In genomic region chr2:120350801-120351324, GRCh38 we compare ENCODE assay signal across 17 cellular contexts. TPM values are rescaled to one million over a fixed set of nuclear protein-coding genes. Genes with fewer than 3 reads are reported as not detected.
A peak's percentile ranks its signal among the peaks of the same experiment; 100 is the strongest.
DNase-seq lines count a peak whose midpoint lies in the region; ATAC-seq, FAIRE-seq and TF ChIP-seq lines count a peak whose summit lies in the region.
"Had no signal": no experiment of that assay in that cellular context is flagged by ENCODE, and none has a peak within 500 bp of the region (broad histone marks: within the 10 kb centered on the region; RNA-seq: fewer than 3 reads in every experiment).

No MANE protein-coding gene starts in this region.

- H3K9me2 ChIP-seq in PC-3 (replicated peaks; ENCODE audit: low read length): no peaks in the 10 kb centered on the region

- peaks cover 8% of the 10 kb centered on the region for H3F3A ChIP-seq in PC-3 (ENCODE audit: low read length, unreplicated experiment)

- no peak overlapping the region for H3K27ac ChIP-seq in PC-3 (ENCODE audit: low read length)
- no peak overlapping the region for H3K27ac ChIP-seq in kidney (ENCODE audit: low read depth in 2 of 2, low read length in 2 of 2)
- no peak overlapping the region for H3K27ac ChIP-seq in lung (ENCODE audit: low read depth in 1 of 2, low read length in 1 of 2)
- no peak overlapping the region for H3K27ac ChIP-seq in testis
- no peak overlapping the region for H3K27ac ChIP-seq in prostate gland
- H3K27ac ChIP-seq: BLaER1 had no signal

- H3K36me3 ChIP-seq in PC-3 (ENCODE audit: low read depth, low read length): peaks cover 55% of the 10 kb centered on the region
- no peaks in the 10 kb centered on the region for H3K36me3 ChIP-seq in kidney (ENCODE audit: control insufficient read depth in 1 of 2, insufficient read depth in 2 of 2, low read length in 2 of 2)
- no peaks in the 10 kb centered on the region for H3K36me3 ChIP-seq in lung (ENCODE audit: control insufficient read depth in 2 of 2, insufficient read depth in 2 of 2, low read length in 2 of 2)
- no peaks in the 10 kb centered on the region for H3K36me3 ChIP-seq in testis (ENCODE audit: low read depth, missing control alignments)
- peaks cover 0 to 9% of the 10 kb centered on the region in 2 donors for H3K36me3 ChIP-seq in prostate gland
- H3K36me3 ChIP-seq: BLaER1 had no signal

- intact Hi-C loops in PC-3 (cut with micrococcal nuclease) (no loop called here), kidney (cut with DNase I) (no loop called here), testis (cut with DNase I; ENCODE audit: low total_unique reads) (no loop called here), prostate gland (cut with DNase I) (no loop called here)

- no peak for DNase-seq in PC-3
- peak; percentile 61 for DNase-seq in kidney
- peak; percentile 61 for DNase-seq in lung (ENCODE audit: low spot score)
- DNase-seq in testis: peak; percentile 29
- no peak for DNase-seq in activated T-cell treated with anti-CD3 and anti-CD28 coated beads, Interleukin-2, amount 50 U/mL, for 48 hours
- no peak for DNase-seq in RKO (ENCODE audit: low spot score)
- no peak for DNase-seq in prostate gland (ENCODE audit: low spot score)
- DNase-seq: 8988T, Calu3, DMS79 treated with DMSO at 0.1 percent for 48 hours, GF-D8, GOT3 had no signal

- H3K9me3 ChIP-seq in PC-3 (ENCODE audit: low read length) (no peaks in the 10 kb centered on the region), kidney (ENCODE audit: control insufficient read depth in 1 of 2, low read length in 2 of 2) (no peaks in the 10 kb centered on the region), lung (ENCODE audit: control insufficient read depth in 2 of 2, insufficient read depth in 1 of 2, low read length in 1 of 2) (no peaks in the 10 kb centered on the region), testis (no peaks in the 10 kb centered on the region), prostate gland (no peaks in the 10 kb centered on the region)
- H3K9me3 ChIP-seq: BLaER1 had no signal

- BruUV-seq in PC-3 (replicated peaks; lab: Mats Ljungman, UMichigan): no TSS peak

- H3K4me1 ChIP-seq in PC-3 (ENCODE audit: insufficient read depth, low read length) (peaks cover 46% of the 10 kb centered on the region), kidney (ENCODE audit: control insufficient read depth in 1 of 2, insufficient read depth in 1 of 2, low read depth in 1 of 2, low read length in 2 of 2) (peaks cover 0 to 4% of the 10 kb centered on the region in 2 donors), lung (ENCODE audit: control insufficient read depth in 2 of 2, insufficient read depth in 2 of 2, low read length in 2 of 2) (peaks cover 0 to 11% of the 10 kb centered on the region in 2 donors), testis (no peaks in the 10 kb centered on the region), prostate gland (replicated peaks) (peaks cover 3% of the 10 kb centered on the region)

- TF ChIP-seq CTCF in PC-3 (conservative IDR thresholded peaks at IDR 0.05; ENCODE audit: low read depth, low read length) (no peak), kidney (IDR thresholded peaks at IDR 0.05; ENCODE audit: borderline replicate concordance, extremely low read depth, insufficient read depth) (no peak), lung (IDR thresholded peaks at IDR 0.05; ENCODE audit: control extremely low read depth, extremely low read depth) (no peak), testis (IDR thresholded peaks at IDR 0.05) (no peak), prostate gland (IDR thresholded peaks at IDR 0.05) (no peak)

- H3K27me3 ChIP-seq in PC-3 (ENCODE audit: low read length): no peaks in the 10 kb centered on the region
- no peaks in the 10 kb centered on the region for H3K27me3 ChIP-seq in lung (ENCODE audit: control insufficient read depth, insufficient read depth)
- H3K27me3 ChIP-seq in testis: no peaks in the 10 kb centered on the region
- no peaks in the 10 kb centered on the region for H3K27me3 ChIP-seq in prostate gland (replicated peaks; ENCODE audit: insufficient read depth)

- POLR2A ChIA-PET in PC-3 (lab: Charles Lee; ENCODE audit: unreplicated experiment): no interaction called here

- 77 to 83% methylated on average over 23 of the region's 23 CpGs for WGBS in lung, 2 donors
- WGBS in testis, 2 donors: 88 to 91% methylated on average over 17 to 23 of the region's 23 CpGs
- WGBS in prostate gland: 92% methylated on average over 23 of the region's 23 CpGs

- H3K4me2 ChIP-seq in PC-3 (ENCODE audit: low read length): peak overlapping the region; percentile 86
- H3K4me2 ChIP-seq: BLaER1 had no signal

- CTCF ChIA-PET in PC-3 (lab: Charles Lee): no interaction called here

- no peak for FAIRE-seq in kidney (lab: Jason Lieb, UNC)

- H3K4me3 ChIP-seq in PC-3 (ENCODE audit: low read length) (peak overlapping the region; percentile 35; the same call in 1 of the 2 replicates), kidney (ENCODE audit: low read length in 2 of 2) (no peak overlapping the region), lung (no peak overlapping the region), testis (no peak overlapping the region), prostate gland (no peak overlapping the region)
- H3K4me3 ChIP-seq: BLaER1 had no signal

- H3K9ac ChIP-seq in PC-3 (ENCODE audit: low read length) (no peak overlapping the region), kidney (ENCODE audit: low read length in 2 of 2) (no peak overlapping the region)
- H3K9ac ChIP-seq: BLaER1 had no signal

- TF ChIP-seq POLR2A in testis (IDR thresholded peaks at IDR 0.05) (no peak), prostate gland (IDR thresholded peaks at IDR 0.05) (no peak)

- no peak overlapping the region for H2AFZ ChIP-seq in PC-3 (ENCODE audit: low read length)

- H4K20me1 ChIP-seq in PC-3 (ENCODE audit: low read length): peaks cover 51% of the 10 kb centered on the region

- ATAC-seq in PC-3: no peak
- ATAC-seq in lung (ENCODE audit: insufficient read depth, low FRiP score): no peak
- no peak for ATAC-seq in HG02798 (IDR thresholded peaks at IDR 0.05; ENCODE audit: poor library complexity, unreplicated experiment)
- ATAC-seq: HCT116 had no signal

- H3K79me2 ChIP-seq in PC-3 (ENCODE audit: low read length): peaks cover 74% of the 10 kb centered on the region

RNA-seq across cellular contexts. Expression of gene INHBB, which starts 4.9 kb away (rescaled TPM):
- total RNA-seq in PC-3 (2014; rRNA removed) (223 and 269 TPM in 2 replicates), kidney (3.7 TPM), lung (1 to 10 TPM in 1 of 2 donors, under 1 TPM in 1; 0.97 to 7.8 TPM), testis (100 to 1,000 TPM in 1 of 2 donors, 10 to 100 TPM in 1; 55.4 to 123 TPM), prostate gland (10 to 100 TPM; 35.9 to 83.7 TPM)
- polyA plus RNA-seq in kidney (ENCODE audit: insufficient read depth, low read depth, low replicate concordance) (0.49 TPM), lung (1 to 10 TPM; 5.4 to 6.2 TPM), testis (ENCODE audit: insufficient read depth, low read depth, low replicate concordance) (46.1 TPM)
- total RNA-seq: Calu3; CD4-positive, alpha-beta memory T cell had no signal
- polyA plus RNA-seq: CD14-positive monocyte; CD4-positive, alpha-beta memory T cell had no signal

Comparison
In these comparisons a context has a peak if more than half of its experiments do, and no peak if none do; other contexts are left out.
1. DNase-seq: peak in kidney (single experiment), lung (single experiment) and testis (single experiment); none in PC-3 (single experiment), activated T-cell treated with anti-CD3 and anti-CD28 coated beads, Interleukin-2, amount 50 U/mL, for 48 hours (0 of 2), RKO (single experiment) and prostate gland (single experiment).